25 cellular contexts compared by ENCODE assay signal in the genomic region with DNA sequence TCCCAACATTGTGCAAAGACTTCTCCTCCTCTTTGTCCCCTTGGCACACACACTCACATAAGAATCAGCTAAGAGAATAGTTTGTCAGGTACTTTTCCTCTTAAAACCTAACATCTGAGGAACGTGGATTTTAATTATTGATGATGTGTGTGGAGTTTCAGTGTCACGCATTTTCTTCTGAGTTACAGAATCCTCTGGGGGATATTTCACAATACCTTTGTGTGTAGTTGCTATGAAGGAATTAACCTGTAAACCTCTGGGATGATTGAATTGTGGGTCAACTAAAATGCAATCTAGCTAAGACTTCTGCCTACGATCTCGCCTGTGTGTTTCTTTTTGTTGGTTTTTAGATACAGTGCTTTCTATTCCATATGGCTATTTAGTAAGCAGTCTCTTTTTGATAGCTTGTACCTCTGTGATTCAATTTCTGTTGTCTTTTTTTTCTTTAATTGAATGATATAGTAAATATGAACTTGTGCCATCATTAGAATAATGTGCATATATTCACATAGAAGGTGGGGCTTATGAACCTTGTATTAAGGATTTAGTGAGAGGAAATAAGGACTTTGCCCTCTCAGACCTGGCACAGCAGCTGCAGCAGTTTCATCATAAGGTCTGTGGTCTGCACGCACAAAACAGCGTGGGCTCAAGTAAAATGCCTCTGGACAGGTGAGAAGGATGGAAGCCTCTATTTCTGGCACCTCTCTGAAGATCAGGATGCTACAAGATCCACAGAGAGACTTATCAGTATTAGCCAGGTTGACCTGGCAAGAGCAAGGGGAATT.
"Had no signal": no experiment of that assay in that cellular context is flagged by ENCODE, and none has a peak within 500 bp of the region (broad histone marks: within the 10 kb centered on the region; RNA-seq: fewer than 3 reads in every experiment).

No MANE protein-coding gene starts in this region.

- H3K9me3 ChIP-seq: colonic mucosa, esophagus muscularis mucosa, tibial artery had no signal

- H3K4me1 Mint-ChIP-seq: activated naive CD8-positive, alpha-beta T cell treated with anti-CD3 and anti-CD28 coated beads, Interleukin-2, amount 10 ng/mL, durations not matched to agents 7 days and 5 days; nephron progenitor cell; stimulated activated naive CD8-positive, alpha-beta T cell treated with anti-CD3 and anti-CD28 coated beads, Interleukin-15, amount 100 ng/mL, for 72 hours had no signal

- H3K36me3 Mint-ChIP-seq: activated naive CD8-positive, alpha-beta T cell treated with anti-CD3 and anti-CD28 coated beads, Interleukin-2, amount 10 ng/mL, durations not matched to agents 7 days and 5 days had no signal

- ATAC-seq: activated T-cell treated with anti-CD3 and anti-CD28 coated beads, Interleukin-2, amount 50 U/mL, for 4 hours; effector memory CD8-positive, alpha-beta T cell; stimulated activated naive CD8-positive, alpha-beta T cell treated with anti-CD3 and anti-CD28 coated beads, Interleukin-15, amount 100 ng/mL, for 72 hours had no signal

- H3K4me3 Mint-ChIP-seq: activated naive CD8-positive, alpha-beta T cell treated with anti-CD3 and anti-CD28 coated beads, Interleukin-2, amount 10 ng/mL, durations not matched to agents 7 days and 5 days; activated T-cell treated with anti-CD3 and anti-CD28 coated beads, Interleukin-2, amount 50 U/mL, for 4 hours; effector memory CD8-positive, alpha-beta T cell; nephron progenitor cell; stimulated activated naive CD8-positive, alpha-beta T cell treated with anti-CD3 and anti-CD28 coated beads, Interleukin-15, amount 100 ng/mL, for 72 hours had no signal

- FAIRE-seq: bronchial epithelial cell, endothelial cell of umbilical vein, frontal cortex had no signal

- H3K4me1 ChIP-seq: colonic mucosa, esophagus muscularis mucosa, tibial artery had no signal

- DNase-seq: activated CD4-positive, alpha-beta T cell treated with anti-CD3 and anti-CD28 coated beads for 1 hour; activated CD8-positive, alpha-beta memory T cell treated with anti-CD3 and anti-CD28 coated beads for 24 hours; activated CD8-positive, alpha-beta memory T cell treated with anti-CD3 and anti-CD28 coated beads, Interleukin-2, amount 50 U/mL, for 4 hours; activated naive CD4-positive, alpha-beta T cell; activated naive CD8-positive, alpha-beta T cell treated with anti-CD3 and anti-CD28 coated beads, Interleukin-2, amount 10 ng/mL, durations not matched to agents 7 days and 5 days; activated T-cell treated with anti-CD3 and anti-CD28 coated beads, Interleukin-2, amount 50 U/mL, for 4 hours; amniotic stem cell; colonic mucosa; dorsolateral prefrontal cortex; effector memory CD8-positive, alpha-beta T cell; glutamatergic neuron; hippocampal formation; mesenchymal stem cell; nephron progenitor cell; retina; stimulated activated CD4-positive, alpha-beta T cell treated with anti-CD3 and anti-CD28 coated beads, Interleukin-12 subunit alpha, Interleukin-12 subunit beta, amount 100 ng/mL, for 4 hours; stimulated activated CD4-positive, alpha-beta T cell treated with anti-CD3 and anti-CD28 coated beads, Interleukin-4, amount 100 ng/mL, for 4 hours; stimulated activated naive CD8-positive, alpha-beta T cell treated with anti-CD3 and anti-CD28 coated beads, Interleukin-15, amount 100 ng/mL, for 72 hours; tibial artery; WERI-Rb-1 had no signal

- H3K27ac ChIP-seq: colonic mucosa, dorsolateral prefrontal cortex, esophagus muscularis mucosa, tibial artery, WERI-Rb-1 had no signal

- H3K9me3 Mint-ChIP-seq: activated naive CD8-positive, alpha-beta T cell treated with anti-CD3 and anti-CD28 coated beads, Interleukin-2, amount 10 ng/mL, durations not matched to agents 7 days and 5 days; activated T-cell treated with anti-CD3 and anti-CD28 coated beads, Interleukin-2, amount 50 U/mL, for 4 hours; activated T-helper 2 cell treated with anti-CD3 and anti-CD28 coated beads, Interferon-gamma antibody, Interleukin-2, Interleukin-4, amounts not matched to agents 10 μg/mL and 5 μg/mL and 100 μg/mL, durations not matched to agents 14 hours and 24 hours and 36 hours; effector memory CD8-positive, alpha-beta T cell; stimulated activated naive CD8-positive, alpha-beta T cell treated with anti-CD3 and anti-CD28 coated beads, Interleukin-15, amount 100 ng/mL, for 72 hours had no signal

- H3K27me3 Mint-ChIP-seq: stimulated activated naive CD8-positive, alpha-beta T cell treated with anti-CD3 and anti-CD28 coated beads, Interleukin-15, amount 100 ng/mL, for 72 hours had no signal

- H3K36me3 ChIP-seq: colonic mucosa, esophagus muscularis mucosa, tibial artery, WERI-Rb-1 had no signal

- H3K27me3 ChIP-seq: colonic mucosa, esophagus muscularis mucosa, tibial artery had no signal

- H3K27ac Mint-ChIP-seq: activated naive CD8-positive, alpha-beta T cell treated with anti-CD3 and anti-CD28 coated beads, Interleukin-2, amount 10 ng/mL, durations not matched to agents 7 days and 5 days; activated T-helper 2 cell treated with anti-CD3 and anti-CD28 coated beads, Interferon-gamma antibody, Interleukin-2, Interleukin-4, amounts not matched to agents 10 μg/mL and 5 μg/mL and 100 μg/mL, durations not matched to agents 14 hours and 24 hours and 36 hours; effector memory CD8-positive, alpha-beta T cell; nephron progenitor cell; stimulated activated naive CD8-positive, alpha-beta T cell treated with anti-CD3 and anti-CD28 coated beads, Interleukin-15, amount 100 ng/mL, for 72 hours had no signal

- H3K4me3 ChIP-seq: colonic mucosa, dorsolateral prefrontal cortex, esophagus muscularis mucosa, tibial artery had no signal
